18 cellular contexts compared by ENCODE assay signal in the genomic region with DNA sequence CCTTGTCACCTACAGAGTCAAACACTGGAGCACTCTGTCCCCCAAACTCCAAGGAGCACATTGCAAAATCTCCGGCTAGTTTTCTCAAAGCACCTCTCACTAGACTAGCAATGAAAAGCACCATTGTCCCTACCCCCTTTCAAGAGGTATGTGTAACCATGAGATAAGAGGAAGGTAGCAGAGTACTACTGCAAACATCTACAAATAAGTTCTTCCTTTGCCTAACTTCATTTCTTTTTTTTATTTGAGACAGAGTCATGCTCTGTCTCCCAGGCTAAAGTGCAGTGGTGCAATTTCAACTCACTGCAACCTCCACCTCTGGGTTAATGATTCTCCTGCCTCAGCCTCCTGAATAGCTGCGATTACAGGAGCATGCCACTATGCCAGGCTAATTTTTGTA. TPM values are rescaled to one million over a fixed set of nuclear protein-coding genes. Genes with fewer than 3 reads are reported as not detected.
DNase-seq lines count a peak whose midpoint lies in the region; ATAC-seq, FAIRE-seq and TF ChIP-seq lines count a peak whose summit lies in the region.
"Had no signal": no experiment of that assay in that cellular context is flagged by ENCODE, and none has a peak within 500 bp of the region (broad histone marks: within the 10 kb centered on the region; RNA-seq: fewer than 3 reads in every experiment).

No MANE protein-coding gene starts in this region.

- no peak overlapping the region for H3K4me3 ChIP-seq in epithelial cell of proximal tubule (ENCODE audit: low read depth, low read length)
- H3K4me3 ChIP-seq in HepG2 (replicated peaks in 1 of 3; ENCODE audit: insufficient read depth in 1 of 3, low read depth in 2 of 3, low read length in 3 of 3), result no peak overlapping the region
- H3K4me3 ChIP-seq in MM.1S (ENCODE audit: low read length), result no peak overlapping the region
- H3K4me3 ChIP-seq: BLaER1, GM23338 had no signal

- H2AFZ ChIP-seq in HepG2 (ENCODE audit: low read length) (no peak overlapping the region), MM.1S (ENCODE audit: low read length) (no peak overlapping the region)
- H2AFZ ChIP-seq: GM23338 had no signal

- no peaks in the 10 kb centered on the region for H3K27me3 ChIP-seq in HepG2 (ENCODE audit: control insufficient read depth in 1 of 2, insufficient read depth in 2 of 2, low read length in 2 of 2)
- H3K27me3 ChIP-seq in MM.1S (replicated peaks; ENCODE audit: insufficient read depth, low read length), result no peaks in the 10 kb centered on the region

- peak; percentile 98 for FAIRE-seq in HepG2 (lab: Jason Lieb, UNC)
- FAIRE-seq: G401.6, GM12892 had no signal

- in situ Hi-C loops in HepG2 (cut with HindIII; ENCODE audit: extremely low pct_ligation_motif_present, low pct_unique_long_range_greater_than_20kb), result no loop called here

- TF ChIP-seq EP300 in HepG2 (IDR thresholded peaks at IDR 0.05; ENCODE audit: low read depth in 2 of 2, low read length in 2 of 2) (peak in 1 of 2 experiments; percentile 92; a peak in 2 of 4 replicates), HepG2 (CRISPR knock-in tag; IDR thresholded peaks at IDR 0.05; ENCODE audit: borderline replicate concordance) (peak; percentile 76; the same call in 1 of the 2 replicates)

- H3K4me3 Mint-ChIP-seq in natural killer cell, result peak overlapping the region; percentile 37
- H3K4me3 Mint-ChIP-seq in natural killer cell treated with Interleukin-12 subunit alpha and Interleukin-12 subunit beta and Interleukin-15 and Interleukin-18, amount 100 ng/mL, for 72 hours, result no peak overlapping the region
- H3K4me3 Mint-ChIP-seq in activated T-helper 17 cell treated with anti-CD3 and anti-CD28 coated beads, Interleukin-2, amount 50 U/mL, for 72 hours, result no peak overlapping the region
- H3K4me3 Mint-ChIP-seq: CD8-positive, alpha-beta memory T cell; GM23338 had no signal

- no peak for ATAC-seq in natural killer cell
- ATAC-seq in natural killer cell treated with Interleukin-12 subunit alpha and Interleukin-12 subunit beta and Interleukin-15 and Interleukin-18, amount 100 ng/mL, for 72 hours, result no peak
- ATAC-seq in HepG2, result peak; percentile 93
- ATAC-seq in activated T-helper 17 cell treated with anti-CD3 and anti-CD28 coated beads, Interleukin-2, amount 50 U/mL, for 72 hours (replicated peaks), result no peak
- ATAC-seq: GM23338 had no signal

- H3K36me3 ChIP-seq in HepG2 (replicated peaks in 1 of 2; ENCODE audit: control insufficient read depth in 1 of 2, insufficient read depth in 2 of 2, low read length in 2 of 2) (no peaks in the 10 kb centered on the region), MM.1S (replicated peaks; ENCODE audit: insufficient read depth, low read length) (no peaks in the 10 kb centered on the region)
- H3K36me3 ChIP-seq: BLaER1 had no signal

- DNase-seq in natural killer cell (no peak), epithelial cell of proximal tubule (ENCODE audit: low read depth) (peak; percentile 33), HepG2 (ENCODE audit: low spot score) (peak; percentile 93), MM.1S (no peak), SHP77 (lab: John Stamatoyannopoulos, UW) (no peak)
- DNase-seq in natural killer cell treated with Interleukin-12 subunit alpha and Interleukin-12 subunit beta and Interleukin-15 and Interleukin-18, amount 100 ng/mL, for 72 hours (ENCODE audit: low spot score), result no peak
- DNase-seq: 8988T; AML-193; CD8-positive, alpha-beta memory T cell; DMS79 treated with DMSO at 0.1 percent for 48 hours; EL; H7 had no signal

- H3K4me1 ChIP-seq in HepG2 (ENCODE audit: insufficient read depth, low read length) (peaks cover 46% of the 10 kb centered on the region), MM.1S (ENCODE audit: low read length) (peaks cover 4% of the 10 kb centered on the region; the same call in 1 of the 2 replicates)
- H3K4me1 ChIP-seq: BLaER1 had no signal

- H3K79me2 ChIP-seq in HepG2 (ENCODE audit: insufficient read depth, low read length), result no peaks in the 10 kb centered on the region
- H3K79me2 ChIP-seq in MM.1S (ENCODE audit: low read length), result no peaks in the 10 kb centered on the region

- H4K20me1 ChIP-seq in HepG2 (ENCODE audit: insufficient read depth, low read length) (no peaks in the 10 kb centered on the region), MM.1S (ENCODE audit: insufficient read depth, low read length) (no peaks in the 10 kb centered on the region)
- H4K20me1 ChIP-seq: BLaER1 had no signal

- H3K9ac ChIP-seq in HepG2 (ENCODE audit: insufficient read depth, low read depth, low read length) (peak overlapping the region; percentile 57), MM.1S (ENCODE audit: low read length) (no peak overlapping the region)
- H3K9ac ChIP-seq: BLaER1 had no signal

- H3K36me3 Mint-ChIP-seq in natural killer cell, result no peaks in the 10 kb centered on the region
- H3K36me3 Mint-ChIP-seq in natural killer cell treated with Interleukin-12 subunit alpha and Interleukin-12 subunit beta and Interleukin-15 and Interleukin-18, amount 100 ng/mL, for 72 hours, result no peaks in the 10 kb centered on the region
- no peaks in the 10 kb centered on the region for H3K36me3 Mint-ChIP-seq in activated T-helper 17 cell treated with anti-CD3 and anti-CD28 coated beads, Interleukin-2, amount 50 U/mL, for 72 hours (ENCODE audit: low read depth)
- H3K36me3 Mint-ChIP-seq: CD8-positive, alpha-beta memory T cell had no signal

- no peak for TF ChIP-seq POLR2A in HepG2 (IDR thresholded peaks at IDR 0.05; ENCODE audit: insufficient read depth in 1 of 2, low read depth in 2 of 2, low read length in 2 of 2)

- no peaks in the 10 kb centered on the region for H3F3A ChIP-seq in MM.1S (ENCODE audit: insufficient read depth, low read length)

- WGBS in HepG2 (ENCODE audit: low lambda C conversion rate), result 0% methylated on average over 2 of the region's 2 CpGs

- H3K9me3 Mint-ChIP-seq in natural killer cell, result peaks cover 0 to 7% of the 10 kb centered on the region in 2 donors
- H3K9me3 Mint-ChIP-seq in natural killer cell treated with Interleukin-12 subunit alpha and Interleukin-12 subunit beta and Interleukin-15 and Interleukin-18, amount 100 ng/mL, for 72 hours, result no peaks in the 10 kb centered on the region
- no peaks in the 10 kb centered on the region for H3K9me3 Mint-ChIP-seq in activated T-helper 17 cell treated with anti-CD3 and anti-CD28 coated beads, Interleukin-2, amount 50 U/mL, for 72 hours

- CTCF ChIA-PET in HepG2 (lab: Yijun Ruan, JAX; ENCODE audit: low intra/inter-chr PET ratio, low total read pairs), result no interaction called here

- no peaks in the 10 kb centered on the region for H3K9me3 ChIP-seq in HepG2 (ENCODE audit: low read length)
- H3K9me3 ChIP-seq in MM.1S (replicated peaks; ENCODE audit: insufficient read depth, low read length), result no peaks in the 10 kb centered on the region

- TF ChIP-seq RAD21 in HepG2 (CRISPR knock-in tag; IDR thresholded peaks at IDR 0.05), result no peak

- TF ChIP-seq CTCF in natural killer cell (IDR thresholded peaks at IDR 0.05) (no peak), epithelial cell of proximal tubule (conservative IDR thresholded peaks at IDR 0.05; ENCODE audit: low read depth, low read length) (no peak), HepG2 (CRISPR knock-in tag; IDR thresholded peaks at IDR 0.05) (no peak), MM.1S (IDR thresholded peaks at IDR 0.05; ENCODE audit: low read length) (no peak)

- BruUV-seq in HepG2 (replicated peaks; lab: Mats Ljungman, UMichigan), result no TSS peak

- POLR2A ChIA-PET in HepG2 (lab: Yijun Ruan, JAX), result no interaction called here

- H3K4me2 ChIP-seq in HepG2 (ENCODE audit: low read depth, low read length) (peak overlapping the region; percentile 38), MM.1S (ENCODE audit: low read depth, low read length) (no peak overlapping the region)
- H3K4me2 ChIP-seq: BLaER1, GM23338 had no signal

- H3K9me2 ChIP-seq in MM.1S (replicated peaks; ENCODE audit: insufficient read depth, low read length), result no peaks in the 10 kb centered on the region

- intact Hi-C loops in natural killer cell (cut with micrococcal nuclease), result no loop called here
- intact Hi-C loops in HepG2 (cut with micrococcal nuclease; ENCODE audit: unreplicated experiment), result loop anchor here (5.0 to 10.0 kb wide), 2 partner anchors 48 to 99 kb away; no protein-coding TSS in a partner anchor

- no peak overlapping the region for H3K27ac Mint-ChIP-seq in natural killer cell
- H3K27ac Mint-ChIP-seq in natural killer cell treated with Interleukin-12 subunit alpha and Interleukin-12 subunit beta and Interleukin-15 and Interleukin-18, amount 100 ng/mL, for 72 hours, result no peak overlapping the region
- no peak overlapping the region for H3K27ac Mint-ChIP-seq in activated T-helper 17 cell treated with anti-CD3 and anti-CD28 coated beads, Interleukin-2, amount 50 U/mL, for 72 hours
- H3K27ac Mint-ChIP-seq: CD8-positive, alpha-beta memory T cell; GM23338 had no signal

- H3K27me3 Mint-ChIP-seq in natural killer cell (ENCODE audit: low read depth in 2 of 2), result no peaks in the 10 kb centered on the region
- H3K27me3 Mint-ChIP-seq in natural killer cell treated with Interleukin-12 subunit alpha and Interleukin-12 subunit beta and Interleukin-15 and Interleukin-18, amount 100 ng/mL, for 72 hours, result no peaks in the 10 kb centered on the region
- no peaks in the 10 kb centered on the region for H3K27me3 Mint-ChIP-seq in activated T-helper 17 cell treated with anti-CD3 and anti-CD28 coated beads, Interleukin-2, amount 50 U/mL, for 72 hours
- H3K27me3 Mint-ChIP-seq: CD8-positive, alpha-beta memory T cell had no signal

- no peaks in the 10 kb centered on the region for H3K4me1 Mint-ChIP-seq in natural killer cell
- H3K4me1 Mint-ChIP-seq in natural killer cell treated with Interleukin-12 subunit alpha and Interleukin-12 subunit beta and Interleukin-15 and Interleukin-18, amount 100 ng/mL, for 72 hours (ENCODE audit: low read depth in 2 of 2), result no peaks in the 10 kb centered on the region
- H3K4me1 Mint-ChIP-seq in activated T-helper 17 cell treated with anti-CD3 and anti-CD28 coated beads, Interleukin-2, amount 50 U/mL, for 72 hours, result no peaks in the 10 kb centered on the region
- H3K4me1 Mint-ChIP-seq: GM23338 had no signal

- peak overlapping the region; percentile 85 for H3K27ac ChIP-seq in HepG2 (ENCODE audit: extremely low read length, insufficient read depth, low read length)
- no peak overlapping the region for H3K27ac ChIP-seq in MM.1S (ENCODE audit: low read length)
- H3K27ac ChIP-seq: BLaER1 had no signal

RNA-seq across cellular contexts. Expression of a gene that starts 17.7 kb away (rescaled TPM):
- total RNA-seq in natural killer cell (not detected), epithelial cell of proximal tubule (not detected in 2 replicates), HepG2 (2016; rRNA removed; fragmentation: Illumina TruSeq; extraction: Trizol) (not detected in 2 replicates)
- total RNA-seq in natural killer cell treated with Interleukin-12 subunit alpha and Interleukin-12 subunit beta and Interleukin-15 and Interleukin-18, amount 100 ng/mL, for 72 hours, result not detected
- not detected in 2 replicates for total RNA-seq in HepG2 (2016; cell fraction: cytosol; rRNA removed; fragmentation: Illumina TruSeq; extraction: Trizol; ENCODE audit: low read depth)
- total RNA-seq in HepG2 (2016; cell fraction: insoluble cytoplasmic fraction; rRNA removed; fragmentation: Illumina TruSeq; extraction: Trizol), result not detected in 2 replicates
- total RNA-seq in HepG2 (2016; cell fraction: membrane; rRNA removed; fragmentation: Illumina TruSeq; extraction: Trizol), result not detected in 2 replicates
- not detected in 2 replicates for total RNA-seq in HepG2 (2016; cell fraction: nucleus; rRNA removed; fragmentation: Illumina TruSeq; extraction: Trizol)
- polyA plus RNA-seq in HepG2 (2011; rRNA removed), result not detected in 2 replicates
- polyA plus RNA-seq in HepG2 (2011; cell fraction: cytosol; rRNA removed), result not detected in 2 replicates
- not detected in 2 replicates for polyA plus RNA-seq in HepG2 (2011; cell fraction: nucleus; rRNA removed)
- not detected in 2 replicates for polyA plus RNA-seq in HepG2 (2012)
- polyA plus RNA-seq in HepG2 (2016; cell fraction: cytosol; fragmentation: Illumina TruSeq; extraction: Trizol; ENCODE audit: low read depth), result not detected in 2 replicates
- not detected in 2 replicates for polyA plus RNA-seq in HepG2 (2016; cell fraction: insoluble cytoplasmic fraction; fragmentation: Illumina TruSeq; extraction: Trizol; ENCODE audit: low read depth)
- not detected in 2 replicates for polyA plus RNA-seq in HepG2 (2016; cell fraction: membrane; fragmentation: Illumina TruSeq; extraction: Trizol; ENCODE audit: low read depth)
- not detected in 2 replicates for polyA plus RNA-seq in HepG2 (2016; cell fraction: nucleus; fragmentation: Illumina TruSeq; extraction: Trizol; ENCODE audit: insufficient read depth, low read depth)
- polyA minus RNA-seq in HepG2 (2011; rRNA and poly(A)+ RNA removed; ENCODE audit: low replicate concordance), result not detected in 2 replicates
- not detected in 2 replicates for polyA minus RNA-seq in HepG2 (2011; cell fraction: cytosol; rRNA and poly(A)+ RNA removed)
- polyA minus RNA-seq in HepG2 (2011; cell fraction: nucleus; rRNA and poly(A)+ RNA removed), result not detected in 2 replicates
- total RNA-seq in activated T-helper 17 cell treated with anti-CD3 and anti-CD28 coated beads, Interleukin-2, amount 50 U/mL, for 72 hours, result not detected
- total RNA-seq: CD8-positive, alpha-beta memory T cell; GM23338; H7; HT-29 had no signal
- polyA plus RNA-seq: CD8-positive, alpha-beta memory T cell; GM23338 had no signal

Comparison
In these comparisons a context has a peak if more than half of its experiments do, and no peak if none do; other contexts are left out.
1. DNase-seq: peak in epithelial cell of proximal tubule (single experiment) and HepG2 (single experiment); none in natural killer cell (single experiment), natural killer cell treated with Interleukin-12 subunit alpha and Interleukin-12 subunit beta and Interleukin-15 and Interleukin-18, amount 100 ng/mL, for 72 hours (single experiment), MM.1S (single experiment) and SHP77 (0 of 2).